Comparison of ENCODE assay signal across 16 cellular contexts in the genomic region with DNA sequence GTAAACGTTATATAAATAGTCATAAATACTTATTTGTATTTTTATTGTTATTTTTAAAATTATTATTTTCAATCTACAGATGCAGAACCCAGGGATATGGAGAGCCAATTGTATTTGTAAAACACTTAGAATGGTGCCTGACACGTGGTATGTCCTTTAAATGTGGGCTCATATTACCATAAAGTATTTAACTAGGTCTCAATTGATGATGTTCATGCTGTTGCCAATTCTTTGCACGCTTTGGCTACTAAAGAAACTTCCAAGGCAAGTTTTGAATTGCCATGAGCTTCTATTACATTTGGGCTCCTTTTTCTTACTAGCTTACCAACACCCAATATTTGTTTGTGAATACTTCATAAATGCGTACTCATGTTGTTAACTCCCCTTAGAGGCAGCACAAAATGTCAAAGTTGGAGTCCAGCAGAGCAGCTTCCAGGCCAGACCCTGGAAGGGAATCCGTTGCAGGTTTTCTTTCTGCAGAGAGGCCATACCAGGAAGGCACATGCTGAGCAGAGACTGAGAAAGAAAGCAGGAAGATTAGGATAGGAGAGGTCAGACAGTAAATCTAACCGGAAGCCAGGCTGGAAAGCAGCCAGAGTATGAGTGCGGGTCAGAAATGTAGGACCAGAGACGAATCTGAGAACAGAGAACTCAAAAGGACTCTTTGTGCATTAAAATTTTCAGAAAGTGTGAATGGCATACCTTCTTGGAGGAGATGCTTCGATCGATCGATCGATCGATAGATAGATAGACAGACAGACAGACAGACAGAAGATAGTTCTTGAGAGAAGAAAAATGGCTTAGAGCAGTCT. TPM values are rescaled to one million over a fixed set of nuclear protein-coding genes. Genes with fewer than 3 reads are reported as not detected.
DNase-seq lines count a peak whose midpoint lies in the region; ATAC-seq, FAIRE-seq and TF ChIP-seq lines count a peak whose summit lies in the region.
"Had no signal": no experiment of that assay in that cellular context is flagged by ENCODE, and none has a peak within 500 bp of the region (broad histone marks: within the 10 kb centered on the region; RNA-seq: fewer than 3 reads in every experiment).

No MANE protein-coding gene starts in this region.

- H3K4me3 ChIP-seq in H1 (ENCODE audit: extremely low read depth in 1 of 4, insufficient read depth in 2 of 4, low read depth in 3 of 4, low read length in 4 of 4): no peak overlapping the region; a peak in 2 of 8 replicates
- no peak overlapping the region for H3K4me3 ChIP-seq in mesodermal cell (ENCODE audit: extremely low read depth, insufficient read depth, low read length, poor library complexity, severe bottlenecking)
- H3K4me3 ChIP-seq: left lung had no signal

- no peak for ATAC-seq in GM18861 (IDR thresholded peaks at IDR 0.05; ENCODE audit: unreplicated experiment)
- ATAC-seq in GM19467 (IDR thresholded peaks at IDR 0.05; ENCODE audit: unreplicated experiment): no peak
- ATAC-seq: left lung had no signal

- 66% methylated on average over 13 of the region's 13 CpGs; no CpG with 5 or more reads in 1 of the 2 experiments for WGBS in H1 (ENCODE audit: extremely low coverage in 1 of 2, insufficient coverage in 1 of 2, insufficient read length in 1 of 2, insufficient replicate concordance in 2 of 2, low coverage in 1 of 2, low lambda C conversion rate in 2 of 2, missing lambda C conversion rate in 1 of 2), 2 experiments
- WGBS in mesodermal cell (ENCODE audit: insufficient coverage in 2 of 2), 2 experiments: 58 to 73% methylated on average over 10 to 11 of the region's 13 CpGs

- H2AK5ac ChIP-seq in H1 (ENCODE audit: low read depth, low read length): no peak overlapping the region

- DNase-seq in HT-29 (ENCODE audit: low spot score): peak; percentile 28
- DNase-seq in NCI-H345 treated with DMSO at 0.1 percent for 48 hours (lab: John Stamatoyannopoulos, UW; ENCODE audit: unreplicated experiment): peak; percentile 29
- no peak for DNase-seq in H1 (ENCODE audit: low read depth in 1 of 2, low spot score in 2 of 2)
- no peak for DNase-seq in COR-L47 (lab: John Stamatoyannopoulos, UW)
- no peak for DNase-seq in activated naive CD4-positive, alpha-beta T cell (lab: John Stamatoyannopoulos, UW)
- DNase-seq: activated CD4-positive, alpha-beta T cell treated with anti-CD3 and anti-CD28 coated beads, Interleukin-2, amount 10 ng/mL, durations not matched to agents 24 days and 14 days; activated T-cell treated with anti-CD3 and anti-CD28 coated beads, Interleukin-2, amount 50 U/mL, for 48 hours; effector memory CD4-positive, alpha-beta T cell; left lung; NCI-H1436 treated with DMSO at 0.1 percent for 48 hours; nucleus accumbens; SW 1271 had no signal

- no peaks in the 10 kb centered on the region for H3K23me2 ChIP-seq in H1 (ENCODE audit: low read depth, low read length)

- TF ChIP-seq POLR2A in H1 (IDR thresholded peaks at IDR 0.05; ENCODE audit: control extremely low read depth in 1 of 2, low read depth in 2 of 2, low read length in 2 of 2): no peak

- CTCF ChIA-PET in H1 (lab: Charles Lee; ENCODE audit: partially characterized antibody): interaction anchor here (0.6 to 3.3 kb wide), 4 partner anchors 9 to 164 kb away, joined by 3 to 14 read pairs (median 5); no protein-coding TSS in a partner anchor

- no peak overlapping the region for H2BK12ac ChIP-seq in H1 (ENCODE audit: low read depth, low read length)

- H3K23ac ChIP-seq in H1 (ENCODE audit: insufficient read length): no peak overlapping the region

- no peak overlapping the region for H4K5ac ChIP-seq in H1 (ENCODE audit: insufficient read length, low read depth, low read length)

- H3K4me2 ChIP-seq in H1 (ENCODE audit: insufficient read depth in 1 of 2, low read depth in 2 of 2, low read length in 2 of 2): peak overlapping the region; percentile 41 to 45; a peak in 3 of 4 replicates

- no peaks in the 10 kb centered on the region for H3K9me3 ChIP-seq in H1 (ENCODE audit: insufficient read depth in 2 of 2, low read depth in 1 of 2, low read length in 1 of 2)
- H3K9me3 ChIP-seq in mesodermal cell (ENCODE audit: control insufficient read depth, low read length): no peaks in the 10 kb centered on the region
- H3K9me3 ChIP-seq: left lung had no signal

- peak; percentile 85 for FAIRE-seq in H1 (lab: Jason Lieb, UNC)
- FAIRE-seq: astrocyte had no signal

- peaks cover 4 to 22% (median 15%) of the 10 kb centered on the region in 4 experiments; a peak in 5 of 7 replicates for H3K4me1 ChIP-seq in H1 (replicated peaks in 1 of 4; ENCODE audit: control insufficient read depth in 3 of 4, insufficient read depth in 4 of 4, low read length in 3 of 4)
- H3K4me1 ChIP-seq in mesodermal cell (ENCODE audit: control insufficient read depth, insufficient read depth, low read length, poor library complexity, severe bottlenecking): peaks cover 26% of the 10 kb centered on the region

- H3K79me2 ChIP-seq in H1 (ENCODE audit: control insufficient read depth in 1 of 2, insufficient read depth in 2 of 2, low read length in 2 of 2): no peaks in the 10 kb centered on the region

- H3K27ac ChIP-seq in H1 (ENCODE audit: low read depth, low read length): no peak overlapping the region
- H3K27ac ChIP-seq in mesodermal cell (ENCODE audit: low read depth, low read length, severe bottlenecking): peak overlapping the region; percentile 54
- H3K27ac ChIP-seq: left lung had no signal

- no peak for TF ChIP-seq CTCF in H1 (IDR thresholded peaks at IDR 0.05; ENCODE audit: control extremely low read depth in 1 of 3, insufficient read depth in 1 of 3, low read depth in 1 of 3, low read length in 3 of 3)

- no peak overlapping the region for H3K9ac ChIP-seq in H1 (replicated peaks in 1 of 4; ENCODE audit: extremely low read depth in 1 of 4, low read depth in 3 of 4, low read length in 3 of 4)

- H3K14ac ChIP-seq in H1 (ENCODE audit: insufficient read length): no peak overlapping the region

- POLR2A ChIA-PET in H1 (lab: Charles Lee; ENCODE audit: partially characterized antibody): no interaction called here

- peak in 1 of 2 experiments; percentile 17; a peak in 1 of 4 replicates for TF ChIP-seq RAD21 in H1 (IDR thresholded peaks at IDR 0.05 in 1 of 2, conservative IDR thresholded peaks at IDR 0.05 in 1 of 2; ENCODE audit: low read depth in 2 of 2, low read length in 2 of 2)

- no peak overlapping the region for H3K4ac ChIP-seq in H1 (replicated peaks; ENCODE audit: insufficient read length, low read depth, low read length)

- H4K91ac ChIP-seq in H1 (replicated peaks; ENCODE audit: insufficient read length, low read length): no peak overlapping the region

- no peak overlapping the region for H3K56ac ChIP-seq in H1 (replicated peaks; ENCODE audit: insufficient read length, low read depth, low read length)

- H2BK15ac ChIP-seq in H1 (ENCODE audit: low read length): no peak overlapping the region

- H2BK120ac ChIP-seq in H1 (replicated peaks; ENCODE audit: low read depth, low read length): no peak overlapping the region

- TF ChIP-seq EP300 in H1 (IDR thresholded peaks at IDR 0.05; ENCODE audit: borderline replicate concordance in 1 of 2, low read depth in 2 of 2, low read length in 2 of 2): no peak

- no peaks in the 10 kb centered on the region for H4K20me1 ChIP-seq in H1 (replicated peaks in 1 of 2; ENCODE audit: control insufficient read depth in 1 of 2, insufficient read depth in 2 of 2, low read length in 2 of 2)

- H2AFZ ChIP-seq in H1 (ENCODE audit: low read length): no peak overlapping the region

- no peak overlapping the region for H2BK20ac ChIP-seq in H1 (ENCODE audit: low read length)

- no peaks in the 10 kb centered on the region for H3K79me1 ChIP-seq in H1 (ENCODE audit: low read depth, low read length)

- 0 out of 2 replicates have a peak overlapping the region, but pooled peaks have one; percentile 5 for H3K18ac ChIP-seq in H1 (ENCODE audit: extremely low read depth, low read length)

- H3K36me3 ChIP-seq in H1 (ENCODE audit: control insufficient read depth in 2 of 4, insufficient read depth in 4 of 4, low read length in 3 of 4): no peaks in the 10 kb centered on the region
- H3K36me3 ChIP-seq in mesodermal cell (ENCODE audit: control insufficient read depth, insufficient read depth, low read length): no peaks in the 10 kb centered on the region
- H3K36me3 ChIP-seq: left lung had no signal

- H2BK5ac ChIP-seq in H1 (ENCODE audit: low read depth, low read length): no peak overlapping the region

- H3K27me3 ChIP-seq in H1 (replicated peaks in 1 of 4; ENCODE audit: control insufficient read depth in 3 of 4, extremely low read depth in 1 of 4, insufficient read depth in 3 of 4, low read length in 3 of 4): no peaks in the 10 kb centered on the region
- H3K27me3 ChIP-seq: left lung had no signal

- H4K8ac ChIP-seq in H1 (ENCODE audit: extremely low read depth, insufficient read depth, low read length): no peak overlapping the region

TF ChIP-seq in H1, 55 proteins besides CTCF, POLR2A, EP300 and RAD21 (continues in another document):
- TF ChIP-seq TEAD4 (IDR thresholded peaks at IDR 0.05; ENCODE audit: low read depth, low read length) (peak; percentile 56; the same call in 1 of the 2 replicates), FOSL1 (IDR thresholded peaks at IDR 0.05; ENCODE audit: insufficient read depth, low read depth, low read length) (no peak), HDAC2 (IDR thresholded peaks at IDR 0.05; ENCODE audit: borderline replicate concordance in 1 of 2, low read depth in 2 of 2, low read length in 2 of 2) (no peak)
- TF ChIP-seq, protein P1, sequence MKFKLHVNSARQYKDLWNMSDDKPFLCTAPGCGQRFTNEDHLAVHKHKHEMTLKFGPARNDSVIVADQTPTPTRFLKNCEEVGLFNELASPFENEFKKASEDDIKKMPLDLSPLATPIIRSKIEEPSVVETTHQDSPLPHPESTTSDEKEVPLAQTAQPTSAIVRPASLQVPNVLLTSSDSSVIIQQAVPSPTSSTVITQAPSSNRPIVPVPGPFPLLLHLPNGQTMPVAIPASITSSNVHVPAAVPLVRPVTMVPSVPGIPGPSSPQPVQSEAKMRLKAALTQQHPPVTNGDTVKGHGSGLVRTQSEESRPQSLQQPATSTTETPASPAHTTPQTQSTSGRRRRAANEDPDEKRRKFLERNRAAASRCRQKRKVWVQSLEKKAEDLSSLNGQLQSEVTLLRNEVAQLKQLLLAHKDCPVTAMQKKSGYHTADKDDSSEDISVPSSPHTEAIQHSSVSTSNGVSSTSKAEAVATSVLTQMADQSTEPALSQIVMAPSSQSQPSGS (IDR thresholded peaks at IDR 0.05; ENCODE audit: low read length): no peak

RNA-seq across cellular contexts. Expression of gene NOSTRIN, which starts 4.2 kb away (rescaled TPM):
- total RNA-seq in HT-29 (2014; rRNA removed; shearing (Covaris generic)): 5.1 and 5.6 TPM in 2 replicates
- not detected in 2 replicates for total RNA-seq in H1 (2021; fragmentation: NEBNext Ultra II Directional; extraction: Animal tissue kit (Norgen Biotek cat#: 25700))
- polyA plus RNA-seq in H1 (2011; rRNA removed): not detected in 2 replicates
- not detected for polyA plus RNA-seq in H1 (2011; cell fraction: cytosol; rRNA removed)
- not detected for polyA plus RNA-seq in H1 (2011; cell fraction: nucleus; rRNA removed)
- 0.88 to 2.0 TPM (median 1.3 TPM) in 4 replicates for polyA plus RNA-seq in H1 (2012, experiment 1 of 2)
- polyA plus RNA-seq in H1 (2012, experiment 2 of 2): not detected
- not detected for polyA plus RNA-seq in H1 (2013, experiment 1 of 2)
- not detected for polyA plus RNA-seq in H1 (2013, experiment 2 of 2)
- not detected in 2 replicates for polyA minus RNA-seq in H1 (2011; rRNA and poly(A)+ RNA removed)
- polyA minus RNA-seq in H1 (2011; cell fraction: cytosol; rRNA and poly(A)+ RNA removed): not detected
- polyA minus RNA-seq in H1 (2011; cell fraction: nucleus; rRNA and poly(A)+ RNA removed): not detected
- polyA plus RNA-seq in mesodermal cell (2013, experiment 1 of 2): 4.1 TPM
- 3.0 TPM for polyA plus RNA-seq in mesodermal cell (2013, experiment 2 of 2)
- total RNA-seq: activated CD4-positive, alpha-beta T cell treated with anti-CD3 and anti-CD28 coated beads, Interleukin-2, amount 10 ng/mL, durations not matched to agents 24 days and 14 days; astrocyte had no signal

Comparison
In these comparisons a context has a peak if more than half of its experiments do, and no peak if none do; other contexts are left out.
1. DNase-seq: peak in HT-29 (single experiment) and NCI-H345 treated with DMSO at 0.1 percent for 48 hours (single experiment); none in H1 (0 of 2), COR-L47 (single experiment) and activated naive CD4-positive, alpha-beta T cell (0 of 4).